Comparison of ENCODE assay signal across 28 cellular contexts in the genomic region with DNA sequence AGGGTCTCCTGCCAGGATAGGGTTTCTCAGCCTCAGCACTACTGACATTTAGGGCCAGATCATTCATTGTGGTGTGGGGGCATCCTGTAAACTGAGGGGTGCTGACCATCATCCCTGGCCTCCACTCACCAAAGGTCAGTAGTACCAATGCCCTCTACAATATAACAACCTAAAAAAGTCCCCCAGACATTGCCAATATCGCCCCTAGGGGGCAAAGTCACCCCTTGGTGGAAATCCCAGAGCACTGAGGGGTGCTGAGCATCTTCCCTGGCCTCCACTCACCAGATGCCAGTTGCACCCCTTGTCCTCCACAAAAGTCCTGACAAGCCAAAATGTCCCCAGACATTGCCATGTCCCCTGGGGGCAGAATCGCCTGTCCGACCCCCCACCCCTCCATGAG. TPM values are rescaled to one million over a fixed set of nuclear protein-coding genes. Genes with fewer than 3 reads are reported as not detected.
DNase-seq lines count a peak whose midpoint lies in the region; ATAC-seq, FAIRE-seq and TF ChIP-seq lines count a peak whose summit lies in the region.
"Had no signal": no experiment of that assay in that cellular context is flagged by ENCODE, and none has a peak within 500 bp of the region (broad histone marks: within the 10 kb centered on the region; RNA-seq: fewer than 3 reads in every experiment).

No MANE protein-coding gene starts in this region.

- H3K27me3 Mint-ChIP-seq in progenitor cell of endocrine pancreas: no peaks in the 10 kb centered on the region
- H3K27me3 Mint-ChIP-seq in T-helper 2 cell treated with Interferon-gamma antibody and Interleukin-4, amounts not matched to agents 5 μg/mL and 100 μg/mL, for 36 hours (ENCODE audit: low read depth): peaks cover 4% of the 10 kb centered on the region
- H3K27me3 Mint-ChIP-seq in CD4-positive, alpha-beta T cell: peaks cover 14% of the 10 kb centered on the region
- H3K27me3 Mint-ChIP-seq: stimulated activated naive CD8-positive, alpha-beta T cell treated with anti-CD3 and anti-CD28 coated beads, Interleukin-15, Interleukin-2, amounts not matched to agents 100 ng/mL and 50 ng/mL, for 24 hours had no signal

- H3K9me2 ChIP-seq in Karpas-422 (replicated peaks; ENCODE audit: insufficient read depth, low read length): no peaks in the 10 kb centered on the region

- no peaks in the 10 kb centered on the region for H3K36me3 ChIP-seq in Karpas-422 (ENCODE audit: insufficient read depth, low read length)
- no peaks in the 10 kb centered on the region for H3K36me3 ChIP-seq in GM12878 (ENCODE audit: control insufficient read depth in 2 of 2, insufficient read depth in 2 of 2, low read length in 1 of 2)
- H3K36me3 ChIP-seq: cardiac muscle cell had no signal

- RAD21 ChIA-PET in GM12878 (lab: Charles Lee; ENCODE audit: unreplicated experiment): no interaction called here

- no peaks in the 10 kb centered on the region for H3K9me3 Mint-ChIP-seq in progenitor cell of endocrine pancreas (ENCODE audit: low read depth)
- no peaks in the 10 kb centered on the region for H3K9me3 Mint-ChIP-seq in T-helper 2 cell treated with Interferon-gamma antibody and Interleukin-4, amounts not matched to agents 5 μg/mL and 100 μg/mL, for 36 hours
- H3K9me3 Mint-ChIP-seq in CD4-positive, alpha-beta T cell: no peaks in the 10 kb centered on the region
- H3K9me3 Mint-ChIP-seq: activated T-helper 1 cell treated with anti-CD3 and anti-CD28 coated beads, Interleukin-12 subunit alpha, Interleukin-12 subunit beta, Interleukin-2, Interleukin-4 antibody, amounts not matched to agents 30 ng/mL and 10 ng/mL and 1 ng/mL, durations not matched to agents 14 hours and 24 hours and 36 hours; natural killer cell; stimulated activated naive CD8-positive, alpha-beta T cell treated with anti-CD3 and anti-CD28 coated beads, Interleukin-15, Interleukin-2, amounts not matched to agents 100 ng/mL and 50 ng/mL, for 24 hours had no signal

- H3K27me3 ChIP-seq in Karpas-422 (ENCODE audit: low read length): no peaks in the 10 kb centered on the region
- no peaks in the 10 kb centered on the region for H3K27me3 ChIP-seq in GM12878 (replicated peaks in 1 of 2; ENCODE audit: control insufficient read depth in 2 of 2, insufficient read depth in 2 of 2, low read length in 1 of 2)
- H3K27me3 ChIP-seq in CD4-positive, alpha-beta T cell (ENCODE audit: control insufficient read depth, insufficient read depth, low read length): no peaks in the 10 kb centered on the region
- H3K27me3 ChIP-seq: cardiac muscle cell had no signal

- POLR2A ChIA-PET in GM12878 (lab: Charles Lee): no interaction called here
- POLR2A ChIA-PET in CD4-positive, alpha-beta T cell (lab: Charles Lee): no interaction called here

- H3K9ac ChIP-seq in Karpas-422 (ENCODE audit: low read length) (no peak overlapping the region), GM12878 (ENCODE audit: control insufficient read depth, insufficient read depth, low read length) (no peak overlapping the region)
- H3K9ac ChIP-seq: KMS-11, parathyroid adenoma had no signal

- no peaks in the 10 kb centered on the region for H4K20me1 ChIP-seq in Karpas-422 (ENCODE audit: insufficient read depth, low read depth, low read length)
- H4K20me1 ChIP-seq in GM12878 (ENCODE audit: control insufficient read depth, insufficient read depth): no peaks in the 10 kb centered on the region

- FAIRE-seq in GM12878 (lab: Jason Lieb, UNC): peak; percentile 41
- FAIRE-seq: endometrium had no signal

- TF ChIP-seq RAD21 in GM12878 (IDR thresholded peaks at IDR 0.05; ENCODE audit: insufficient read depth, low read depth, low read length): no peak

- DNase-seq in GM12865 (ENCODE audit: low read depth) (no peak), Karpas-422 (peak; percentile 67), GM12878 (ENCODE audit: low read depth, low spot score) (no peak), progenitor cell of endocrine pancreas (ENCODE audit: low spot score, unreplicated experiment) (no peak), NCI-H146 treated with DMSO at 0.1 percent for 48 hours (lab: John Stamatoyannopoulos, UW; ENCODE audit: unreplicated experiment) (no peak)
- DNase-seq in T-helper 2 cell treated with Interferon-gamma antibody and Interleukin-4, amounts not matched to agents 5 μg/mL and 100 μg/mL, for 36 hours (ENCODE audit: low spot score): no peak
- DNase-seq in CD4-positive, alpha-beta T cell: no peak
- DNase-seq: activated CD4-positive, alpha-beta T cell treated with anti-CD3 and anti-CD28 coated beads, Interleukin-2, amount 50 U/mL, for 1 hour; activated naive CD4-positive, alpha-beta T cell treated with anti-CD3 and anti-CD28 coated beads, Interleukin-2, amount 50 U/mL, for 16 hours; GDM1; hypothalamus; natural killer cell; NCI-H1048; NCI-H187 treated with DMSO at 0.1 percent for 48 hours; NCI-H526 treated with DMSO at 0.1 percent for 48 hours; RPMI8226; tibial artery had no signal

- H3K79me2 ChIP-seq in Karpas-422 (ENCODE audit: low read length) (no peaks in the 10 kb centered on the region), GM12878 (ENCODE audit: control insufficient read depth, insufficient read depth, low read length) (no peaks in the 10 kb centered on the region)
- H3K79me2 ChIP-seq: parathyroid adenoma had no signal

- H3K4me3 ChIP-seq in GM12865 (ENCODE audit: low read depth, low read length) (no peak overlapping the region), Karpas-422 (ENCODE audit: low read length) (no peak overlapping the region), GM12878 (no peak overlapping the region)
- H3K4me3 ChIP-seq: cardiac muscle cell, SK-N-MC, tibial artery had no signal

- H3K27ac ChIP-seq in Karpas-422 (ENCODE audit: low read length): no peak overlapping the region
- H3K27ac ChIP-seq in GM12878 (ENCODE audit: control insufficient read depth, insufficient read depth): no peak overlapping the region
- H3K27ac ChIP-seq in CD4-positive, alpha-beta T cell (ENCODE audit: low read depth, low read length): no peak overlapping the region
- H3K27ac ChIP-seq: cardiac muscle cell, KMS-11, parathyroid adenoma, SK-N-MC, tibial artery, VCaP had no signal

- no peak for TF ChIP-seq EP300 in GM12878 (IDR thresholded peaks at IDR 0.05; ENCODE audit: borderline replicate concordance in 1 of 2, control insufficient read depth in 1 of 2, low read depth in 2 of 2, low read length in 2 of 2)

- no peak for ATAC-seq in GM12878
- no peak for ATAC-seq in CD4-positive, alpha-beta T cell (ENCODE audit: poor library complexity)
- ATAC-seq: natural killer cell, sciatic nerve had no signal

- H3K4me1 ChIP-seq in Karpas-422 (ENCODE audit: low read length): no peaks in the 10 kb centered on the region
- no peaks in the 10 kb centered on the region for H3K4me1 ChIP-seq in GM12878 (ENCODE audit: control insufficient read depth, insufficient read depth, low read length)
- H3K4me1 ChIP-seq: parathyroid adenoma, tibial artery had no signal

- H3K9me3 ChIP-seq in Karpas-422 (ENCODE audit: low read length) (no peaks in the 10 kb centered on the region), GM12878 (replicated peaks; ENCODE audit: control insufficient read depth, insufficient read depth, low read length) (no peaks in the 10 kb centered on the region; the same call in 2 of the 3 replicates)
- H3K9me3 ChIP-seq in CD4-positive, alpha-beta T cell (ENCODE audit: control insufficient read depth, low read length): no peaks in the 10 kb centered on the region

- peaks cover 18% of the 10 kb centered on the region for H3K36me3 Mint-ChIP-seq in progenitor cell of endocrine pancreas (ENCODE audit: insufficient read depth)
- H3K36me3 Mint-ChIP-seq in T-helper 2 cell treated with Interferon-gamma antibody and Interleukin-4, amounts not matched to agents 5 μg/mL and 100 μg/mL, for 36 hours (ENCODE audit: low read depth): peaks cover 1% of the 10 kb centered on the region
- H3K36me3 Mint-ChIP-seq in CD4-positive, alpha-beta T cell (ENCODE audit: low read depth): no peaks in the 10 kb centered on the region
- H3K36me3 Mint-ChIP-seq: natural killer cell had no signal

- H3K4me2 ChIP-seq in Karpas-422 (ENCODE audit: low read depth, low read length, poor library complexity, severe bottlenecking): no peak overlapping the region
- no peak overlapping the region for H3K4me2 ChIP-seq in GM12878 (ENCODE audit: control insufficient read depth, insufficient read depth)
- H3K4me2 ChIP-seq: KMS-11 had no signal

- WGBS in GM12878 (ENCODE audit: insufficient coverage, insufficient replicate concordance, low lambda C conversion rate, missing lambda C conversion rate): 26% methylated on average over 3 of the region's 3 CpGs

- CTCF ChIA-PET in GM12878 (lab: Yijun Ruan, JAX): interaction anchor here (0.8 kb wide), 1 partner anchor 59 kb away, joined by 3 read pairs; no protein-coding TSS in a partner anchor
- CTCF ChIA-PET in CD4-positive, alpha-beta T cell (lab: Charles Lee): no interaction called here

- H2AFZ ChIP-seq in Karpas-422 (ENCODE audit: low read length): no peak overlapping the region
- H2AFZ ChIP-seq in GM12878 (ENCODE audit: control insufficient read depth, low read depth, low read length): no peak overlapping the region
- H2AFZ ChIP-seq: parathyroid adenoma had no signal

- in situ Hi-C loops in GM12878 (cut with MboI): no loop called here

- SMC1A ChIA-PET in GM12878 (lab: Charles Lee; ENCODE audit: uncharacterized antibody, unreplicated experiment): interaction anchor here (0.7 kb wide), 1 partner anchor 1681 kb away, joined by 3 read pairs; no protein-coding TSS in a partner anchor

- BruUV-seq in GM12878 (replicated peaks; lab: Mats Ljungman, UMichigan): no TSS peak

- intact Hi-C loops in GM12878 (cut with micrococcal nuclease; ENCODE audit: unreplicated experiment): no loop called here
- intact Hi-C loops in CD4-positive, alpha-beta T cell (cut with DNase I, micrococcal nuclease): no loop called here

- TF ChIP-seq POLR2A in GM12878 (IDR thresholded peaks at IDR 0.05; ENCODE audit: low read depth, low read length): no peak

- H3K27ac Mint-ChIP-seq in progenitor cell of endocrine pancreas: no peak overlapping the region
- H3K27ac Mint-ChIP-seq in T-helper 2 cell treated with Interferon-gamma antibody and Interleukin-4, amounts not matched to agents 5 μg/mL and 100 μg/mL, for 36 hours: no peak overlapping the region
- no peak overlapping the region for H3K27ac Mint-ChIP-seq in CD4-positive, alpha-beta T cell
- H3K27ac Mint-ChIP-seq: activated T-helper 1 cell treated with anti-CD3 and anti-CD28 coated beads, Interleukin-12 subunit alpha, Interleukin-12 subunit beta, Interleukin-2, Interleukin-4 antibody, amounts not matched to agents 30 ng/mL and 10 ng/mL and 1 ng/mL, durations not matched to agents 14 hours and 24 hours and 36 hours; mesothelial cell of epicardium; natural killer cell; stimulated activated naive CD8-positive, alpha-beta T cell treated with anti-CD3 and anti-CD28 coated beads, Interleukin-15, Interleukin-2, amounts not matched to agents 100 ng/mL and 50 ng/mL, for 24 hours had no signal

- no peak overlapping the region for H3K4me3 Mint-ChIP-seq in progenitor cell of endocrine pancreas (ENCODE audit: low read depth)
- H3K4me3 Mint-ChIP-seq in T-helper 2 cell treated with Interferon-gamma antibody and Interleukin-4, amounts not matched to agents 5 μg/mL and 100 μg/mL, for 36 hours: no peak overlapping the region
- H3K4me3 Mint-ChIP-seq in CD4-positive, alpha-beta T cell: no peak overlapping the region
- H3K4me3 Mint-ChIP-seq: activated T-helper 1 cell treated with anti-CD3 and anti-CD28 coated beads, Interleukin-12 subunit alpha, Interleukin-12 subunit beta, Interleukin-2, Interleukin-4 antibody, amounts not matched to agents 30 ng/mL and 10 ng/mL and 1 ng/mL, durations not matched to agents 14 hours and 24 hours and 36 hours; mesothelial cell of epicardium; natural killer cell; stimulated activated naive CD8-positive, alpha-beta T cell treated with anti-CD3 and anti-CD28 coated beads, Interleukin-15, Interleukin-2, amounts not matched to agents 100 ng/mL and 50 ng/mL, for 24 hours had no signal

- peaks cover 1% of the 10 kb centered on the region for H3K4me1 Mint-ChIP-seq in progenitor cell of endocrine pancreas (ENCODE audit: low read depth)
- peaks cover 25% of the 10 kb centered on the region for H3K4me1 Mint-ChIP-seq in T-helper 2 cell treated with Interferon-gamma antibody and Interleukin-4, amounts not matched to agents 5 μg/mL and 100 μg/mL, for 36 hours (ENCODE audit: low read depth)
- H3K4me1 Mint-ChIP-seq in CD4-positive, alpha-beta T cell (ENCODE audit: low read depth): no peaks in the 10 kb centered on the region
- H3K4me1 Mint-ChIP-seq: mesothelial cell of epicardium had no signal

- peak; percentile 21 for TF ChIP-seq CTCF in GM12865 (IDR thresholded peaks at IDR 0.05; ENCODE audit: insufficient read depth, low read depth, low read length, missing control alignments)
- TF ChIP-seq CTCF in GM12878 (IDR thresholded peaks at IDR 0.05 in 2 of 3, conservative IDR thresholded peaks at IDR 0.05 in 1 of 3; ENCODE audit: control insufficient read depth in 2 of 3, extremely low read depth in 1 of 3, insufficient read depth in 1 of 3, low read depth in 3 of 3, low read length in 3 of 3): peak in 1 of 3 experiments; percentile 24; a peak in 1 of 6 replicates
- TF ChIP-seq CTCF in progenitor cell of endocrine pancreas (IDR thresholded peaks at IDR 0.05; ENCODE audit: unreplicated experiment): peak; percentile 18
- no peak for TF ChIP-seq CTCF in CD4-positive, alpha-beta T cell (IDR thresholded peaks at IDR 0.05)

RNA-seq across cellular contexts. Expression of a gene that starts 21.6 kb away (rescaled TPM):
- not detected in 2 replicates for total RNA-seq in Karpas-422 (2014; rRNA removed; shearing (Covaris generic); ENCODE audit: low replicate concordance)
- 0.79 and 1.2 TPM in 2 replicates for total RNA-seq in GM12878 (2013; cell fraction: nucleolus; rRNA removed)
- total RNA-seq in GM12878 (2014; rRNA removed) (0.40 and 0.54 TPM in 2 replicates), GM12878 (2014; rRNA removed; fragmentation: Illumina TruSeq; extraction: Trizol) (0.14 TPM in 1 of 2 replicates, not detected in the other), GM12878 (2021) (0.13 and 0.97 TPM in 2 replicates), progenitor cell of endocrine pancreas (58.6 and 63.4 TPM in 2 replicates)
- 0.29 TPM for polyA plus RNA-seq in GM12878 (2011; ENCODE audit: low read depth)
- polyA plus RNA-seq in GM12878 (2011; rRNA removed) (0.16 and 0.24 TPM in 2 replicates), GM12878 (2014; fragmentation: Illumina TruSeq; extraction: Trizol) (0.05 and 0.12 TPM in 2 replicates), GM12878 (2014; fragmentation: Nextera tagmentation; extraction: Ambion mirVana) (not detected), GM12878 (2014; rRNA removed) (0.83 and 1.1 TPM in 2 replicates), GM12878 (2016; fragmentation: Nextera tagmentation; extraction: Ambion mirVana) (under 1 TPM; 0.21 to 0.25 TPM)
- polyA plus RNA-seq in GM12878 (2011; cell fraction: cytosol; rRNA removed): 0.25 and 0.40 TPM in 2 replicates
- polyA plus RNA-seq in GM12878 (2011; cell fraction: nucleus; rRNA removed): 0.88 and 0.89 TPM in 2 replicates
- 0.45 and 0.90 TPM in 2 replicates for polyA plus RNA-seq in GM12878 (2012)
- polyA minus RNA-seq in GM12878 (2011; rRNA and poly(A)+ RNA removed): 0.22 and 0.26 TPM in 2 replicates
- not detected in 2 replicates for polyA minus RNA-seq in GM12878 (2011; cell fraction: cytosol; rRNA and poly(A)+ RNA removed)
- polyA minus RNA-seq in GM12878 (2011; cell fraction: nucleus; rRNA and poly(A)+ RNA removed): 0.57 and 0.73 TPM in 2 replicates
- total RNA-seq in CD4-positive, alpha-beta T cell: under 1 TPM; 0.05 to 0.34 TPM
- total RNA-seq: HT1080 had no signal

Comparison
In these comparisons a context has a peak if more than half of its experiments do, and no peak if none do; other contexts are left out.
1. RNA of a gene that starts 21.6 kb away (total RNA-seq): 58.6 to 63.4 TPM in progenitor cell of endocrine pancreas; 0.13 to 1.2 TPM in GM12878, 0.05 to 0.34 TPM in CD4-positive, alpha-beta T cell and not detected in Karpas-422; every median in the first group is over 10 times any median in the second.